In genomic region chr5:175654807-175655206, GRCh38 we compare ENCODE assay signal across 13 cellular contexts. TPM values are rescaled to one million over a fixed set of nuclear protein-coding genes. Genes with fewer than 3 reads are reported as not detected.
DNase-seq lines count a peak whose midpoint lies in the region; ATAC-seq, FAIRE-seq and TF ChIP-seq lines count a peak whose summit lies in the region.
"Had no signal": no experiment of that assay in that cellular context is flagged by ENCODE, and none has a peak within 500 bp of the region (broad histone marks: within the 10 kb centered on the region; RNA-seq: fewer than 3 reads in every experiment).

No MANE protein-coding gene starts in this region.

- DNase-seq in activated CD4-positive, alpha-beta T cell treated with anti-CD3 and anti-CD28 coated beads, Interleukin-2, amount 10 ng/mL, durations not matched to agents 24 days and 14 days, result peak; percentile 67
- DNase-seq in activated CD4-positive, alpha-beta T cell treated with anti-CD3 and anti-CD28 coated beads for 4 hours, result no peak
- DNase-seq in NCI-H2107 treated with DMSO at 0.1 percent for 48 hours (lab: John Stamatoyannopoulos, UW; ENCODE audit: unreplicated experiment), result peak; percentile 58
- peak; percentile 49 for DNase-seq in activated CD8-positive, alpha-beta T cell treated with anti-CD3 and anti-CD28 coated beads for 36 hours
- peak; percentile 64 for DNase-seq in small intestine
- no peak for DNase-seq in NCI-H1048 (lab: John Stamatoyannopoulos, UW)
- DNase-seq: stimulated activated CD4-positive, alpha-beta T cell treated with anti-CD3 and anti-CD28 coated beads, Interleukin-4, amount 100 ng/mL, for 24 hours had no signal

- CTCF ChIA-PET in activated CD8-positive, alpha-beta T cell treated with anti-CD3 and anti-CD28 coated beads for 36 hours (lab: Charles Lee), result interaction anchor here (0.8 to 12.4 kb wide), 5 partner anchors 36 to 120 kb away, joined by 3 to 105 read pairs (median 3); no protein-coding TSS in a partner anchor

- no peaks in the 10 kb centered on the region for H3K36me3 ChIP-seq in small intestine (ENCODE audit: control insufficient read depth in 2 of 2, insufficient read depth in 2 of 2, low read length in 2 of 2)
- H3K36me3 ChIP-seq: suprapubic skin had no signal

- ATAC-seq in activated CD8-positive, alpha-beta T cell treated with anti-CD3 and anti-CD28 coated beads for 36 hours, result peak; percentile 8
- ATAC-seq in HG02970 (IDR thresholded peaks at IDR 0.05; ENCODE audit: low FRiP score, unreplicated experiment) (no peak), GM18498 (IDR thresholded peaks at IDR 0.05; ENCODE audit: unreplicated experiment) (no peak)

- 50 to 78% (median 52%) methylated on average over 8 of the region's 8 CpGs for WGBS in small intestine, 3 donors

- H3K36me3 Mint-ChIP-seq in activated CD4-positive, alpha-beta T cell treated with anti-CD3 and anti-CD28 coated beads, Interleukin-2, amount 10 ng/mL, durations not matched to agents 24 days and 14 days (ENCODE audit: low read depth), result peaks cover 37% of the 10 kb centered on the region
- peaks cover 24% of the 10 kb centered on the region for H3K36me3 Mint-ChIP-seq in activated CD8-positive, alpha-beta T cell treated with anti-CD3 and anti-CD28 coated beads for 36 hours (ENCODE audit: low read depth)

- H3K4me1 ChIP-seq in small intestine (ENCODE audit: control insufficient read depth in 2 of 2, insufficient read depth in 1 of 2, low read depth in 1 of 2, low read length in 1 of 2), result peaks cover 0 to 8% of the 10 kb centered on the region in 2 donors

- no peak for TF ChIP-seq CTCF in activated CD8-positive, alpha-beta T cell treated with anti-CD3 and anti-CD28 coated beads for 36 hours (IDR thresholded peaks at IDR 0.05)

- H3K4me3 Mint-ChIP-seq in activated CD4-positive, alpha-beta T cell treated with anti-CD3 and anti-CD28 coated beads, Interleukin-2, amount 10 ng/mL, durations not matched to agents 24 days and 14 days, result peak overlapping the region; percentile 73
- peak overlapping the region; percentile 20 for H3K4me3 Mint-ChIP-seq in activated CD8-positive, alpha-beta T cell treated with anti-CD3 and anti-CD28 coated beads for 36 hours

- peaks cover 5% of the 10 kb centered on the region for H3K9me3 Mint-ChIP-seq in activated CD4-positive, alpha-beta T cell treated with anti-CD3 and anti-CD28 coated beads, Interleukin-2, amount 10 ng/mL, durations not matched to agents 24 days and 14 days
- H3K9me3 Mint-ChIP-seq in activated CD8-positive, alpha-beta T cell treated with anti-CD3 and anti-CD28 coated beads for 36 hours, result peaks cover 18% of the 10 kb centered on the region

- peak overlapping the region; percentile 92 for H3K27ac Mint-ChIP-seq in activated CD4-positive, alpha-beta T cell treated with anti-CD3 and anti-CD28 coated beads, Interleukin-2, amount 10 ng/mL, durations not matched to agents 24 days and 14 days
- peak overlapping the region; percentile 93 for H3K27ac Mint-ChIP-seq in activated CD8-positive, alpha-beta T cell treated with anti-CD3 and anti-CD28 coated beads for 36 hours

- no peak overlapping the region for H3K4me3 ChIP-seq in small intestine (ENCODE audit: low read depth in 1 of 2, low read length in 2 of 2)
- H3K4me3 ChIP-seq: suprapubic skin had no signal

- POLR2A ChIA-PET in activated CD8-positive, alpha-beta T cell treated with anti-CD3 and anti-CD28 coated beads for 36 hours (lab: Charles Lee), result interaction anchor here (0.7 to 2.3 kb wide), 3 partner anchors 39 to 175 kb away, joined by 3 to 12 read pairs (median 4); no protein-coding TSS in a partner anchor

- FAIRE-seq in small intestine (lab: Jason Lieb, UNC), result no peak
- FAIRE-seq: endometrium had no signal

- no peak overlapping the region for H3K27ac ChIP-seq in small intestine (ENCODE audit: low read depth in 1 of 2, low read length in 1 of 2)
- H3K27ac ChIP-seq: parathyroid adenoma, suprapubic skin had no signal

- no peaks in the 10 kb centered on the region for H3K9me3 ChIP-seq in small intestine (ENCODE audit: control insufficient read depth, low read depth)
- H3K9me3 ChIP-seq: suprapubic skin had no signal

- peaks cover 71% of the 10 kb centered on the region for H3K4me1 Mint-ChIP-seq in activated CD4-positive, alpha-beta T cell treated with anti-CD3 and anti-CD28 coated beads, Interleukin-2, amount 10 ng/mL, durations not matched to agents 24 days and 14 days
- peaks cover 78% of the 10 kb centered on the region for H3K4me1 Mint-ChIP-seq in activated CD8-positive, alpha-beta T cell treated with anti-CD3 and anti-CD28 coated beads for 36 hours (ENCODE audit: low read depth)

- intact Hi-C loops in activated CD4-positive, alpha-beta T cell treated with anti-CD3 and anti-CD28 coated beads, Interleukin-2, amount 10 ng/mL, durations not matched to agents 24 days and 14 days (cut with micrococcal nuclease), result loop anchor here (5.0 to 10.0 kb wide), 2 partner anchors 48 to 1770 kb away; partner anchors contain the start of gene CPEB4
- intact Hi-C loops in activated CD8-positive, alpha-beta T cell treated with anti-CD3 and anti-CD28 coated beads for 36 hours (cut with micrococcal nuclease), result loop anchor here (5.0 kb wide), 3 partner anchors 42 to 178 kb away; partner anchors contain the start of gene SFXN1

- peaks cover 2% of the 10 kb centered on the region for H3K27me3 Mint-ChIP-seq in activated CD4-positive, alpha-beta T cell treated with anti-CD3 and anti-CD28 coated beads, Interleukin-2, amount 10 ng/mL, durations not matched to agents 24 days and 14 days
- no peaks in the 10 kb centered on the region for H3K27me3 Mint-ChIP-seq in activated CD8-positive, alpha-beta T cell treated with anti-CD3 and anti-CD28 coated beads for 36 hours

- peaks cover 0 to 3% of the 10 kb centered on the region in 2 donors for H3K27me3 ChIP-seq in small intestine (ENCODE audit: control insufficient read depth in 2 of 2, insufficient read depth in 2 of 2, low read length in 2 of 2)

RNA-seq across cellular contexts. Expression of gene HRH2, which starts 3.1 kb away (rescaled TPM):
- 67.3 and 70.4 TPM in 2 replicates for total RNA-seq in activated CD4-positive, alpha-beta T cell treated with anti-CD3 and anti-CD28 coated beads, Interleukin-2, amount 10 ng/mL, durations not matched to agents 24 days and 14 days
- 10 to 100 TPM; 23.2 to 24.5 TPM for total RNA-seq in activated CD8-positive, alpha-beta T cell treated with anti-CD3 and anti-CD28 coated beads for 36 hours
- 1 to 10 TPM; 6.3 to 7.2 (median 6.5) TPM for polyA plus RNA-seq in small intestine
- polyA plus RNA-seq: AG04450 had no signal

Comparison
In these comparisons a context has a peak if more than half of its experiments do, and no peak if none do; other contexts are left out.
1. DNase-seq: peak in activated CD4-positive, alpha-beta T cell treated with anti-CD3 and anti-CD28 coated beads, Interleukin-2, amount 10 ng/mL, durations not matched to agents 24 days and 14 days (single experiment), NCI-H2107 treated with DMSO at 0.1 percent for 48 hours (single experiment), activated CD8-positive, alpha-beta T cell treated with anti-CD3 and anti-CD28 coated beads for 36 hours (single experiment) and small intestine (single experiment); none in activated CD4-positive, alpha-beta T cell treated with anti-CD3 and anti-CD28 coated beads for 4 hours (0 of 2) and NCI-H1048 (single experiment).